2 cellular contexts compared by ENCODE assay signal in genomic region chr9:123399803-123400378, GRCh38.
TF ChIP-seq lines count a peak whose summit lies in the region.

No MANE protein-coding gene starts in this region.

TF ChIP-seq in SK-N-SH, 30 proteins besides CTCF, POLR2A, EP300 and RAD21 (continued from another document):
- no peak for TF ChIP-seq REST (IDR thresholded peaks at IDR 0.05; ENCODE audit: low read depth, low read length)
- no peak for TF ChIP-seq TAF1 (IDR thresholded peaks at IDR 0.05; ENCODE audit: borderline replicate concordance, low read depth, low read length)
- TF ChIP-seq NRF1 (IDR thresholded peaks at IDR 0.05; ENCODE audit: low read depth, low read length): no peak
- no peak for TF ChIP-seq PBX3 (IDR thresholded peaks at IDR 0.05)
- TF ChIP-seq YY1 (IDR thresholded peaks at IDR 0.05; ENCODE audit: low read depth): no peak
- no peak for TF ChIP-seq FOXM1 (IDR thresholded peaks at IDR 0.05; ENCODE audit: low read depth)

TF ChIP-seq in SK-N-SH treated with all-trans-retinoic acid at 6 μM for 48 hours, 23 proteins besides CTCF, POLR2A, EP300 and RAD21 (continued from another document):
- no peak for TF ChIP-seq CREB5 (CRISPR knock-in tag; IDR thresholded peaks at IDR 0.05; ENCODE audit: low read depth)
- no peak for TF ChIP-seq GLIS3 (CRISPR knock-in tag; IDR thresholded peaks at IDR 0.05)
- TF ChIP-seq TCF4 (CRISPR knock-in tag; IDR thresholded peaks at IDR 0.05; ENCODE audit: borderline replicate concordance): no peak
- TF ChIP-seq POU6F1 (CRISPR knock-in tag; IDR thresholded peaks at IDR 0.05; ENCODE audit: borderline replicate concordance, low read depth): no peak
- TF ChIP-seq PATZ1 (CRISPR knock-in tag; IDR thresholded peaks at IDR 0.05; ENCODE audit: borderline replicate concordance): no peak
- TF ChIP-seq ZNF8 (CRISPR knock-in tag; IDR thresholded peaks at IDR 0.05): no peak
